Comparison of ENCODE assay signal across 8 cellular contexts in the genomic region with DNA sequence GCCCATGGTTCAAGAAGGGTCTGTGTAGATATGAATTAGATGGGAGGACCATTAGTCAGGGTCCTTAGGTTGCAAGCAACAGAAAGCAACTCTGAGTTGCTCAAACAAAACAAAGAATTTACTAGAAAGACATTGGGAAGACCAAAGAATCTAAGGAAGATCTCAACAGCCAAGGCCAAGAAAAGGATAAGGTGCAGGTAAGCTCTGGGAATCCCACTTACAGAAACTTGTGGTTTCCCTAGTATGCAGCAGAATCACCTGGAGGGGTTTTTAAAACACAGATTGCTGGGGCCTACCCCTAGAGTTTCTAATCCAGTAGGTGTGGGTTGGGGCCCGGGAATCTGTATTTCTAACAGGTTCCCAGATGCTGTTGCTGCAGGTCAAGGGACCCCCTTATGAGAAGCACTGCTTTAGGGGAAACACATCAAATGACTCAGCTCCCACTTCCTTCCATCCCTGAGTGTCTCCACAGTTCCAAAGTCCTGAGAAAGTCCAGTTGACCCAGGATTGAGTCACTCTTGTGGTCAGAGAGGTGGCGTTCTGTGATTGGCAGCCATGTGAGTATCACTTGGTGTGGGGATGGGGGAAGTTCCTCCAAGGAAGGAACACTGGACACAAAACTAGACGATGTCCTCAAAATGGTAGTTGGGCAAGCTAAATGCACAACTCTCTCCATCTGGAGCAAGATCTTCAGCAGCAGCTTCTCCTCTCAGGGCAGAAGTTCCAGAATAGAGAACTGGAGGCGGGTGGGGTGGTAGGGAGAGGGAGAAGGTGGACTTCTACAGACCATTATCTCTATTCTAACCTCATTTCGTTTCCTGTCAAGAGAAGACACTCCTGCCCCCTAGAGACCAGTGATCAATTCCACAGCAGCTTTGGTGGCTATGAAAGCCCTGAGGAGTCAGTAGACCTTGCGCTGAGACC. TPM values are rescaled to one million over a fixed set of nuclear protein-coding genes. Genes with fewer than 3 reads are reported as not detected.
DNase-seq lines count a peak whose midpoint lies in the region; ATAC-seq and TF ChIP-seq lines count a peak whose summit lies in the region.

No MANE protein-coding gene starts in this region.

- H3K36me3 Mint-ChIP-seq in activated CD4-positive, alpha-beta T cell treated with anti-CD3 and anti-CD28 coated beads for 36 hours (ENCODE audit: low read depth) = no peaks in the 10 kb centered on the region
- H3K36me3 Mint-ChIP-seq in CD4-positive, alpha-beta T cell (ENCODE audit: low read depth) = no peaks in the 10 kb centered on the region

- H3K4me3 ChIP-seq in transverse colon = no peak overlapping the region

- H3K4me3 Mint-ChIP-seq in activated CD4-positive, alpha-beta T cell treated with anti-CD3 and anti-CD28 coated beads for 36 hours = no peak overlapping the region
- H3K4me3 Mint-ChIP-seq in CD4-positive, alpha-beta T cell = no peak overlapping the region

- peak; percentile 20 for DNase-seq in activated CD4-positive, alpha-beta T cell treated with anti-CD3 and anti-CD28 coated beads for 36 hours
- DNase-seq in activated CD4-positive, alpha-beta T cell treated with anti-CD3 and anti-CD28 coated beads for 1 hour = no peak
- DNase-seq in RPMI7951 (ENCODE audit: low read depth) = peak; percentile 96
- peak; percentile 87 for DNase-seq in glomerular visceral epithelial cell (ENCODE audit: extremely low spot score)
- DNase-seq in transverse colon = peak; percentile 30
- no peak for DNase-seq in iPS-NIHi11 (ENCODE audit: low spot score)
- no peak for DNase-seq in CD4-positive, alpha-beta T cell

- in situ Hi-C loops in transverse colon (cut with MboI; ENCODE audit: low pct_ligation_motif_present in 1 of 4, low pct_unique_long_range_greater_than_20kb in 1 of 4, low sequenced_read_pairs in 3 of 4) = no loop called here

- ATAC-seq in activated CD4-positive, alpha-beta T cell treated with anti-CD3 and anti-CD28 coated beads for 36 hours = peak; percentile 36
- ATAC-seq in GM19023 (IDR thresholded peaks at IDR 0.05; ENCODE audit: unreplicated experiment) = no peak
- no peak for ATAC-seq in CD4-positive, alpha-beta T cell (ENCODE audit: poor library complexity)

- TF ChIP-seq EP300 in transverse colon (IDR thresholded peaks at IDR 0.05; ENCODE audit: low read depth) = no peak

- no peaks in the 10 kb centered on the region for H3K27me3 ChIP-seq in transverse colon
- no peaks in the 10 kb centered on the region for H3K27me3 ChIP-seq in CD4-positive, alpha-beta T cell (ENCODE audit: control insufficient read depth, insufficient read depth, low read length)

- no peaks in the 10 kb centered on the region for H3K9me3 Mint-ChIP-seq in activated CD4-positive, alpha-beta T cell treated with anti-CD3 and anti-CD28 coated beads for 36 hours (ENCODE audit: low read depth)
- no peaks in the 10 kb centered on the region for H3K9me3 Mint-ChIP-seq in CD4-positive, alpha-beta T cell

- H3K4me1 Mint-ChIP-seq in activated CD4-positive, alpha-beta T cell treated with anti-CD3 and anti-CD28 coated beads for 36 hours = peaks cover 9% of the 10 kb centered on the region
- H3K4me1 Mint-ChIP-seq in CD4-positive, alpha-beta T cell (ENCODE audit: low read depth) = peaks cover 6% of the 10 kb centered on the region

- CTCF ChIA-PET in activated CD4-positive, alpha-beta T cell treated with anti-CD3 and anti-CD28 coated beads for 36 hours (lab: Charles Lee) = interaction anchor here (0.7 to 1.6 kb wide), 8 partner anchors 21 to 114 kb away, joined by 3 to 6 read pairs (median 4); no protein-coding TSS in a partner anchor
- CTCF ChIA-PET in CD4-positive, alpha-beta T cell (lab: Charles Lee) = interaction anchor here (0.8 kb wide), 1 partner anchor 96 kb away, joined by 3 read pairs; no protein-coding TSS in a partner anchor

- TF ChIP-seq CTCF in transverse colon (IDR thresholded peaks at IDR 0.05) = peak in 1 of 5 experiments; percentile 20
- TF ChIP-seq CTCF in CD4-positive, alpha-beta T cell (IDR thresholded peaks at IDR 0.05) = no peak

- peak overlapping the region in 2 of 4 donors; percentile 8 to 32 for H3K27ac ChIP-seq in transverse colon
- H3K27ac ChIP-seq in CD4-positive, alpha-beta T cell (ENCODE audit: low read depth, low read length) = no peak overlapping the region

- no peaks in the 10 kb centered on the region for H3K9me3 ChIP-seq in transverse colon
- H3K9me3 ChIP-seq in CD4-positive, alpha-beta T cell (ENCODE audit: control insufficient read depth, low read length) = no peaks in the 10 kb centered on the region

- peaks cover 3% of the 10 kb centered on the region for H3K27me3 Mint-ChIP-seq in activated CD4-positive, alpha-beta T cell treated with anti-CD3 and anti-CD28 coated beads for 36 hours
- H3K27me3 Mint-ChIP-seq in CD4-positive, alpha-beta T cell = peaks cover 4% of the 10 kb centered on the region

- H3K36me3 ChIP-seq in transverse colon = no peaks in the 10 kb centered on the region

- H3K4me1 ChIP-seq in transverse colon = peaks cover 0 to 6% (median 0%) of the 10 kb centered on the region in 4 donors

- POLR2A ChIA-PET in activated CD4-positive, alpha-beta T cell treated with anti-CD3 and anti-CD28 coated beads for 36 hours (lab: Charles Lee) = interaction anchor here (0.6 kb wide), 2 partner anchors 61 to 216 kb away, joined by 3 to 4 read pairs; a partner anchor contains a TSS
- POLR2A ChIA-PET in CD4-positive, alpha-beta T cell (lab: Charles Lee) = interaction anchor here (0.5 kb wide), 1 partner anchor 55 kb away, joined by 3 read pairs; no protein-coding TSS in a partner anchor

- no peak for TF ChIP-seq POLR2A in transverse colon (IDR thresholded peaks at IDR 0.05)

- intact Hi-C loops in activated CD4-positive, alpha-beta T cell treated with anti-CD3 and anti-CD28 coated beads for 36 hours (cut with DNase I, micrococcal nuclease) = no loop called here
- intact Hi-C loops in transverse colon (cut with DNase I; ENCODE audit: low total_unique reads) = no loop called here
- intact Hi-C loops in CD4-positive, alpha-beta T cell (cut with DNase I, micrococcal nuclease) = loop anchor here in 1 of 2 experiments (5.0 to 10.0 kb wide), 2 partner anchors 45 to 182 kb away; no protein-coding TSS in a partner anchor

- H3K27ac Mint-ChIP-seq in activated CD4-positive, alpha-beta T cell treated with anti-CD3 and anti-CD28 coated beads for 36 hours = no peak overlapping the region
- no peak overlapping the region for H3K27ac Mint-ChIP-seq in CD4-positive, alpha-beta T cell

- 75% methylated on average over 6 of the region's 6 CpGs; no CpG with 5 or more reads in 1 of the 2 donors for WGBS in transverse colon (ENCODE audit: low coverage in 1 of 2), 2 donors

RNA-seq across cellular contexts. Expression of a gene that starts 24.2 kb away (rescaled TPM):
- 10 to 100 TPM; 30.1 to 37.1 TPM for total RNA-seq in activated CD4-positive, alpha-beta T cell treated with anti-CD3 and anti-CD28 coated beads for 36 hours
- 18.7 and 20.1 TPM in 2 replicates for total RNA-seq in RPMI7951 (2014; rRNA removed; shearing (Covaris generic))
- 10 to 100 TPM; 14.6 to 50.2 (median 18.5) TPM for total RNA-seq in transverse colon
- 1 to 10 TPM; 5.7 to 6.4 TPM for total RNA-seq in CD4-positive, alpha-beta T cell

Comparison
In these comparisons a context has a peak if more than half of its experiments do, and no peak if none do; other contexts are left out.
1. DNase-seq: peak in activated CD4-positive, alpha-beta T cell treated with anti-CD3 and anti-CD28 coated beads for 36 hours (single experiment), RPMI7951 (single experiment), glomerular visceral epithelial cell (single experiment) and transverse colon (single experiment); none in activated CD4-positive, alpha-beta T cell treated with anti-CD3 and anti-CD28 coated beads for 1 hour (single experiment), iPS-NIHi11 (single experiment) and CD4-positive, alpha-beta T cell (0 of 10).